In genomic region chr3:11678735-11679134, GRCh38 we compare ENCODE assay signal across 16 cellular contexts. TPM values are rescaled to one million over a fixed set of nuclear protein-coding genes. Genes with fewer than 3 reads are reported as not detected.
DNase-seq lines count a peak whose midpoint lies in the region; ATAC-seq and TF ChIP-seq lines count a peak whose summit lies in the region.
"Had no signal": no experiment of that assay in that cellular context is flagged by ENCODE, and none has a peak within 500 bp of the region (broad histone marks: within the 10 kb centered on the region; RNA-seq: fewer than 3 reads in every experiment).

No MANE protein-coding gene starts in this region.

- H4K5ac ChIP-seq in IMR-90 (ENCODE audit: low read depth, low read length), result no peak overlapping the region

- no peak for TF ChIP-seq POLR2A in IMR-90 (IDR thresholded peaks at IDR 0.05; ENCODE audit: low read depth, low read length)

- H3K9me3 Mint-ChIP-seq in Calu3 (ENCODE audit: low read depth, unreplicated experiment), result no peaks in the 10 kb centered on the region
- H3K9me3 Mint-ChIP-seq: CD14-positive monocyte; CD8-positive, alpha-beta T cell had no signal

- CTCF ChIA-PET in IMR-90 (lab: Yijun Ruan, JAX) (interaction anchor here (0.5 kb wide), 1 partner anchor 27 kb away, joined by 3 read pairs; no protein-coding TSS in a partner anchor), Calu3 (lab: Charles Lee) (no interaction called here)

- H3K9ac ChIP-seq in IMR-90 (ENCODE audit: low read depth, low read length) (no peak overlapping the region), trophoblast cell (ENCODE audit: low read length) (no peak overlapping the region)
- H3K9ac ChIP-seq: GM23248 had no signal

- no peak overlapping the region for H2AK5ac ChIP-seq in IMR-90 (ENCODE audit: low read depth, low read length)
- H2AK5ac ChIP-seq in trophoblast cell (ENCODE audit: low read length), result no peak overlapping the region

- no peak overlapping the region for H2BK12ac ChIP-seq in trophoblast cell (ENCODE audit: low read length)

- H4K8ac ChIP-seq in IMR-90 (ENCODE audit: low read depth in 2 of 2, low read length in 2 of 2), result no peak overlapping the region
- H4K8ac ChIP-seq in trophoblast cell (ENCODE audit: low read depth, low read length), result no peak overlapping the region

- peaks cover 4% of the 10 kb centered on the region; the same call in 1 of the 2 replicates for H4K20me1 ChIP-seq in IMR-90 (ENCODE audit: insufficient read depth, low read length)

- no peak for TF ChIP-seq RAD21 in IMR-90 (IDR thresholded peaks at IDR 0.05; ENCODE audit: low read length)

- no peaks in the 10 kb centered on the region for H3K27me3 ChIP-seq in IMR-90 (ENCODE audit: control insufficient read depth, insufficient read depth, low read length)
- no peaks in the 10 kb centered on the region for H3K27me3 ChIP-seq in trophoblast cell (ENCODE audit: insufficient read depth, low read length)

- H2BK120ac ChIP-seq in IMR-90 (ENCODE audit: low read depth, low read length) (no peak overlapping the region), trophoblast cell (ENCODE audit: insufficient read depth, low read length, poor library complexity) (no peak overlapping the region)

- H3K4ac ChIP-seq in IMR-90 (ENCODE audit: low read depth, low read length) (no peak overlapping the region), trophoblast cell (ENCODE audit: low read depth, low read length) (no peak overlapping the region)

- in situ Hi-C loops in IMR-90 (cut with MboI; ENCODE audit: low sequenced_read_pairs), result no loop called here

- TF ChIP-seq CTCF in IMR-90 (conservative IDR thresholded peaks at IDR 0.05; ENCODE audit: low read depth, low read length) (no peak), Calu3 (IDR thresholded peaks at IDR 0.05; ENCODE audit: unreplicated experiment) (no peak)

- no peak overlapping the region for H3K14ac ChIP-seq in IMR-90 (replicated peaks; ENCODE audit: low read depth, low read length)
- no peak overlapping the region for H3K14ac ChIP-seq in trophoblast cell (ENCODE audit: low read length)

- DNase-seq in IMR-90 (peak; percentile 8), RKO (ENCODE audit: low spot score) (peak; percentile 12), fibroblast of gingiva (ENCODE audit: low read depth) (peak; percentile 36), trophoblast cell (peak; percentile 91 to 96), NCI-H1436 (lab: John Stamatoyannopoulos, UW) (no peak), Calu3 (no peak)
- DNase-seq: CD8-positive, alpha-beta T cell; COR-L47; DND-41; GF-D8; GM23248; KBM-7 had no signal

- POLR2A ChIA-PET in IMR-90 (lab: Charles Lee; ENCODE audit: unreplicated experiment), result no interaction called here

- no peaks in the 10 kb centered on the region for H3K36me3 Mint-ChIP-seq in Calu3 (ENCODE audit: insufficient read depth, unreplicated experiment)
- H3K36me3 Mint-ChIP-seq: CD14-positive monocyte had no signal

- H2AFZ ChIP-seq in IMR-90 (replicated peaks; ENCODE audit: low read length, poor library complexity) (no peak overlapping the region), trophoblast cell (ENCODE audit: insufficient read depth, low read length, poor library complexity) (no peak overlapping the region)
- H2AFZ ChIP-seq: GM23248 had no signal

- H4K12ac ChIP-seq in trophoblast cell (ENCODE audit: low read depth, low read length), result no peak overlapping the region

- dilution Hi-C loops in IMR-90 (cut with HindIII; ENCODE audit: low sequenced_read_pairs, unreplicated experiment), result no loop called here

- H4K91ac ChIP-seq in IMR-90 (ENCODE audit: insufficient read depth, low read depth, low read length), result no peak overlapping the region
- H4K91ac ChIP-seq in trophoblast cell (ENCODE audit: low read depth, low read length), result no peak overlapping the region

- H3K27ac ChIP-seq in IMR-90 (ENCODE audit: insufficient read depth, low read length) (no peak overlapping the region), trophoblast cell (ENCODE audit: low read depth, low read length) (no peak overlapping the region)
- H3K27ac ChIP-seq: GM23248 had no signal

- H3K4me1 Mint-ChIP-seq in Calu3 (ENCODE audit: low read depth, unreplicated experiment), result no peaks in the 10 kb centered on the region
- H3K4me1 Mint-ChIP-seq: CD14-positive monocyte had no signal

- H3K27ac Mint-ChIP-seq in Calu3 (ENCODE audit: unreplicated experiment), result no peak overlapping the region
- H3K27ac Mint-ChIP-seq: CD14-positive monocyte; CD8-positive, alpha-beta T cell had no signal

- intact Hi-C loops in IMR-90 (cut with micrococcal nuclease), result no loop called here
- intact Hi-C loops in Calu3 (cut with micrococcal nuclease; ENCODE audit: unreplicated experiment), result no loop called here

- H3K18ac ChIP-seq in IMR-90 (ENCODE audit: low read depth, low read length) (no peak overlapping the region), trophoblast cell (ENCODE audit: low read length) (no peak overlapping the region)

- no peak overlapping the region for H3K4me3 Mint-ChIP-seq in Calu3 (ENCODE audit: low read depth, unreplicated experiment)
- H3K4me3 Mint-ChIP-seq: CD14-positive monocyte; CD8-positive, alpha-beta T cell had no signal

- no peaks in the 10 kb centered on the region for H3K79me2 ChIP-seq in trophoblast cell (ENCODE audit: control insufficient read depth, insufficient read depth, low read length, poor library complexity)

- no peak overlapping the region for H2BK15ac ChIP-seq in IMR-90 (ENCODE audit: low read depth, low read length)

- H2BK20ac ChIP-seq in IMR-90 (ENCODE audit: low read depth, low read length), result no peak overlapping the region

- peaks cover 5% of the 10 kb centered on the region for H3K9me1 ChIP-seq in IMR-90 (ENCODE audit: insufficient read depth, low read length)

- no peak overlapping the region for H2BK5ac ChIP-seq in IMR-90 (ENCODE audit: low read depth, low read length, poor library complexity, severe bottlenecking)
- no peak overlapping the region for H2BK5ac ChIP-seq in trophoblast cell (ENCODE audit: low read depth, low read length, poor library complexity)

- no peak overlapping the region for H2AK9ac ChIP-seq in IMR-90 (replicated peaks; ENCODE audit: low read depth, low read length, poor library complexity)

- no peaks in the 10 kb centered on the region for H3K36me3 ChIP-seq in IMR-90 (ENCODE audit: control insufficient read depth, insufficient read depth, low read length)
- peaks cover 0 to 3% of the 10 kb centered on the region in 2 experiments for H3K36me3 ChIP-seq in trophoblast cell (ENCODE audit: control insufficient read depth in 1 of 2, insufficient read depth in 2 of 2, low read length in 2 of 2)

- WGBS in IMR-90 (ENCODE audit: extremely low coverage in 2 of 2, insufficient read length in 1 of 2), 2 experiments, result no CpG with 5 or more reads among the region's 7 CpGs
- no CpG with 5 or more reads among the region's 7 CpGs for WGBS in trophoblast cell (ENCODE audit: extremely low coverage, insufficient coverage, insufficient read length)

- H3K9me3 ChIP-seq in IMR-90 (ENCODE audit: control insufficient read depth, insufficient read depth, low read length) (no peaks in the 10 kb centered on the region), trophoblast cell (ENCODE audit: insufficient read depth, low read depth, low read length) (no peaks in the 10 kb centered on the region)

- no peak overlapping the region for H3K56ac ChIP-seq in IMR-90 (ENCODE audit: extremely low read depth, insufficient read depth, low read length)

- H3K79me1 ChIP-seq in IMR-90 (ENCODE audit: low read depth in 1 of 2, low read length in 2 of 2), result peaks cover 12 to 16% of the 10 kb centered on the region in 2 experiments
- no peaks in the 10 kb centered on the region for H3K79me1 ChIP-seq in trophoblast cell (ENCODE audit: low read length)

- no TSS peak for BruUV-seq in IMR-90 (replicated peaks; lab: Mats Ljungman, UMichigan)
- no TSS peak for BruUV-seq in Calu3 (replicated peaks; lab: Mats Ljungman, UMichigan)

- H3K4me3 ChIP-seq in IMR-90 (ENCODE audit: insufficient read depth, low read depth, low read length) (no peak overlapping the region), trophoblast cell (ENCODE audit: low read depth, low read length) (no peak overlapping the region)
- H3K4me3 ChIP-seq: GM23248 had no signal

- H3K4me2 ChIP-seq in IMR-90 (ENCODE audit: low read depth, low read length), result no peak overlapping the region
- no peak overlapping the region for H3K4me2 ChIP-seq in trophoblast cell (ENCODE audit: low read length)

- ATAC-seq in IMR-90 (ENCODE audit: low read depth), result no peak
- no peak for ATAC-seq in HG03039 (IDR thresholded peaks at IDR 0.05; ENCODE audit: unreplicated experiment)
- no peak for ATAC-seq in HG02678 (IDR thresholded peaks at IDR 0.05; ENCODE audit: unreplicated experiment)
- ATAC-seq: CD8-positive, alpha-beta T cell; HCT116 had no signal

- no peaks in the 10 kb centered on the region for H3K27me3 Mint-ChIP-seq in Calu3 (ENCODE audit: unreplicated experiment)

- H3K23ac ChIP-seq in IMR-90 (ENCODE audit: low read depth, low read length), result no peak overlapping the region
- no peak overlapping the region for H3K23ac ChIP-seq in trophoblast cell (ENCODE audit: low read length)

- H3K4me1 ChIP-seq in IMR-90 (ENCODE audit: control insufficient read depth, insufficient read depth, low read length) (no peaks in the 10 kb centered on the region), trophoblast cell (ENCODE audit: control insufficient read depth in 1 of 2, insufficient read depth in 2 of 2, low read length in 2 of 2) (peaks cover 5 to 7% of the 10 kb centered on the region in 2 experiments)

TF ChIP-seq in IMR-90, 13 proteins besides CTCF, POLR2A, EP300 and RAD21:
- TF ChIP-seq MAZ (IDR thresholded peaks at IDR 0.05; ENCODE audit: borderline replicate concordance, low read depth, low read length) (no peak), MXI1 (IDR thresholded peaks at IDR 0.05; ENCODE audit: borderline replicate concordance, low read depth, low read length) (no peak), NFE2L2 (IDR thresholded peaks at IDR 0.05; ENCODE audit: low read depth, low read length) (no peak), CEBPB (IDR thresholded peaks at IDR 0.05; ENCODE audit: low read depth, low read length) (peak; percentile 68; the same call in 1 of the 2 replicates), SMC3 (IDR thresholded peaks at IDR 0.05; ENCODE audit: low read depth, low read length) (no peak), USF2 (IDR thresholded peaks at IDR 0.05; ENCODE audit: low read depth, low read length) (no peak), RFX5 (IDR thresholded peaks at IDR 0.05; ENCODE audit: low read depth, low read length) (no peak)

RNA-seq across cellular contexts. Expression of gene VGLL4, which starts 35.0 kb away (rescaled TPM):
- total RNA-seq in IMR-90 (2012; rRNA removed), result 26.2 and 34.2 TPM in 2 replicates
- 35.4 and 45.8 TPM in 2 replicates for polyA plus RNA-seq in IMR-90 (2012; rRNA removed)
- 36.0 and 50.5 TPM in 2 replicates for polyA plus RNA-seq in IMR-90 (2012; cell fraction: cytosol; rRNA removed)
- 72.1 and 93.1 TPM in 2 replicates for polyA plus RNA-seq in IMR-90 (2012; cell fraction: nucleus; rRNA removed; ENCODE audit: low replicate concordance)
- polyA plus RNA-seq in trophoblast cell (2013), result 44.1 and 47.0 TPM in 2 replicates
- 49.1 and 51.3 TPM in 2 replicates for total RNA-seq in Calu3 (2022)

Comparison
In these comparisons a context has a peak if more than half of its experiments do, and no peak if none do; other contexts are left out.
1. DNase-seq: peak in IMR-90 (single experiment), RKO (single experiment), fibroblast of gingiva (single experiment) and trophoblast cell (2 of 2); none in NCI-H1436 (single experiment) and Calu3 (single experiment).